ENCODE assay signal across 1 cellular context in the genomic region with DNA sequence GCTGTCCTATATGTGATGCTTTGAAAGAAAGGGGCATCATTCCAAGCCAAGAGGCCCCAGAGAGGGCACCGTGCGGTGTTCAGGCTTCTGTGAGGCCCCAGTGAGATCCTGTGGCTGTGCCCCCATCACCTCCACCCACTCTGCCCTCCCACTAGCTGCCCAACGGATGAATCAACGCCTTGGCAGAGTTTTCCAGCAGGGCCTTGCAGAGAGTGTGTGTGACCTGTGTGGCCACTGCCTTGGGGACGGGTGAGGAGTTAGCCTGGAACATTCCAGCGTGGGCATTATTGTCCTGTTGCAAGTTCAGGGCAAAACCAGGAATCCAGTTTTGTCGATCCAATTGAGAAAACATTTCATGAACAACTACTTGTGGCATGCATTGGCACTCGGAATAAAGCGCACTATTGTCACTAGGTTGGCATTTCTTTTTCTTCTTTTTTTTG.
TF ChIP-seq lines count a peak whose summit lies in the region.

No MANE protein-coding gene starts in this region.

TF ChIP-seq in SK-N-SH, 30 proteins besides CTCF, POLR2A, EP300 and RAD21 (continued from another document):
- TF ChIP-seq, protein P1, sequence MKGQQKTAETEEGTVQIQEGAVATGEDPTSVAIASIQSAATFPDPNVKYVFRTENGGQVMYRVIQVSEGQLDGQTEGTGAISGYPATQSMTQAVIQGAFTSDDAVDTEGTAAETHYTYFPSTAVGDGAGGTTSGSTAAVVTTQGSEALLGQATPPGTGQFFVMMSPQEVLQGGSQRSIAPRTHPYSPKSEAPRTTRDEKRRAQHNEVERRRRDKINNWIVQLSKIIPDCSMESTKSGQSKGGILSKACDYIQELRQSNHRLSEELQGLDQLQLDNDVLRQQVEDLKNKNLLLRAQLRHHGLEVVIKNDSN (IDR thresholded peaks at IDR 0.05; ENCODE audit: borderline replicate concordance, low read depth): no peak
- TF ChIP-seq RCOR1 (IDR thresholded peaks at IDR 0.05; ENCODE audit: low read length) (no peak), POLR2AphosphoS5 (IDR thresholded peaks at IDR 0.05; ENCODE audit: low read depth, low read length) (peak; percentile 66), NFIC (IDR thresholded peaks at IDR 0.05; ENCODE audit: borderline replicate concordance) (peak; percentile 81), FOSL2 (IDR thresholded peaks at IDR 0.05; ENCODE audit: borderline replicate concordance, low read depth) (peak; percentile 68; the same call in 1 of the 2 replicates), RXRA (IDR thresholded peaks at IDR 0.05; ENCODE audit: borderline replicate concordance, low read depth) (0 out of 2 replicates have a peak, but pooled peaks have one; percentile 46), REST (IDR thresholded peaks at IDR 0.05; ENCODE audit: low read depth, low read length) (no peak), EZH2phosphoT487 (IDR thresholded peaks at IDR 0.05; ENCODE audit: borderline replicate concordance, low read depth) (no peak), TCF12 (IDR thresholded peaks at IDR 0.05) (peak; percentile 36; the same call in 1 of the 2 replicates), JUND (IDR thresholded peaks at IDR 0.05) (peak; percentile 59), MAX (IDR thresholded peaks at IDR 0.05; ENCODE audit: low read depth) (peak; percentile 79), TEAD4 (IDR thresholded peaks at IDR 0.05; ENCODE audit: borderline replicate concordance, insufficient read depth) (peak; percentile 47; the same call in 1 of the 2 replicates)
- TF ChIP-seq, protein P2, sequence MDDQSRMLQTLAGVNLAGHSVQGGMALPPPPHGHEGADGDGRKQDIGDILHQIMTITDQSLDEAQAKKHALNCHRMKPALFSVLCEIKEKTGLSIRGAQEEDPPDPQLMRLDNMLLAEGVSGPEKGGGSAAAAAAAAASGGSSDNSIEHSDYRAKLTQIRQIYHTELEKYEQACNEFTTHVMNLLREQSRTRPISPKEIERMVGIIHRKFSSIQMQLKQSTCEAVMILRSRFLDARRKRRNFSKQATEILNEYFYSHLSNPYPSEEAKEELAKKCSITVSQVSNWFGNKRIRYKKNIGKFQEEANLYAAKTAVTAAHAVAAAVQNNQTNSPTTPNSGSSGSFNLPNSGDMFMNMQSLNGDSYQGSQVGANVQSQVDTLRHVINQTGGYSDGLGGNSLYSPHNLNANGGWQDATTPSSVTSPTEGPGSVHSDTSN (IDR thresholded peaks at IDR 0.05): peak; percentile 45; the same call in 1 of the 2 replicates
